In genomic region chr5:139294372-139295165, GRCh38 we compare ENCODE assay signal across 1 cellular context.
TF ChIP-seq lines count a peak whose summit lies in the region.

No MANE protein-coding gene starts in this region.

TF ChIP-seq in K562, 482 proteins besides CTCF, POLR2A, EP300 and RAD21 (continued from another document and continues in another):
- TF ChIP-seq RERE (CRISPR knock-in tag; IDR thresholded peaks at IDR 0.05; ENCODE audit: borderline replicate concordance) (no peak), KLF1 (tag; IDR thresholded peaks at IDR 0.05) (no peak), ZNF75A (CRISPR knock-in tag; IDR thresholded peaks at IDR 0.05) (no peak), TBP (optimal IDR thresholded peaks at IDR 0.05; ENCODE audit: low read depth, low read length) (no peak), SNIP1 (IDR thresholded peaks at IDR 0.05; ENCODE audit: low read depth) (no peak), CCAR2 (IDR thresholded peaks at IDR 0.05; ENCODE audit: low read depth, low read length) (no peak), MYBL2 (IDR thresholded peaks at IDR 0.05; ENCODE audit: low read depth) (peak; percentile 63), MYBL2 (CRISPR knock-in tag; IDR thresholded peaks at IDR 0.05; ENCODE audit: borderline replicate concordance) (no peak), IRF9 (tag; IDR thresholded peaks at IDR 0.05) (no peak), ZC3H8 (IDR thresholded peaks at IDR 0.05) (no peak), ZNF445 (CRISPR knock-in tag; IDR thresholded peaks at IDR 0.05; ENCODE audit: low read depth) (no peak), ZNF239 (CRISPR knock-in tag; IDR thresholded peaks at IDR 0.05) (no peak), KDM2B (CRISPR knock-in tag; IDR thresholded peaks at IDR 0.05) (no peak), ZSCAN32 (CRISPR knock-in tag; IDR thresholded peaks at IDR 0.05) (no peak), KAT7 (CRISPR knock-in tag; IDR thresholded peaks at IDR 0.05; ENCODE audit: borderline replicate concordance) (no peak), SNRNP70 (optimal IDR thresholded peaks at IDR 0.05; ENCODE audit: low read depth, low read length) (no peak), DEAF1 (CRISPR knock-in tag; IDR thresholded peaks at IDR 0.05) (0 out of 2 replicates have a peak, but pooled peaks have one; percentile 3), IFI16 (CRISPR knock-in tag; IDR thresholded peaks at IDR 0.05) (no peak), ZNF830 (CRISPR knock-in tag; IDR thresholded peaks at IDR 0.05) (no peak), YY1 (IDR thresholded peaks at IDR 0.05; ENCODE audit: borderline replicate concordance in 1 of 3, control insufficient read depth in 1 of 3, extremely low read depth in 1 of 3, insufficient read depth in 3 of 3, insufficient read length in 1 of 3, insufficient replicate concordance in 2 of 3, low read depth in 1 of 3, low read length in 2 of 3) (peak; percentile 58 to 90 (median 88)), ZNF197 (CRISPR knock-in tag; IDR thresholded peaks at IDR 0.05; ENCODE audit: low read depth) (no peak; the same call in 1 of the 2 replicates), FOXP1 (CRISPR knock-in tag; IDR thresholded peaks at IDR 0.05) (no peak), CXXC5 (CRISPR knock-in tag; IDR thresholded peaks at IDR 0.05) (peak; percentile 72), KAT2B (IDR thresholded peaks at IDR 0.05; ENCODE audit: low read depth, low read length) (no peak), BDP1 (IDR thresholded peaks at IDR 0.05; ENCODE audit: insufficient read depth, insufficient read length) (no peak), PML (IDR thresholded peaks at IDR 0.05; ENCODE audit: low read length) (peak; percentile 18; the same call in 1 of the 2 replicates), CREB1 (IDR thresholded peaks at IDR 0.05) (no peak), CREB1 (CRISPR knock-in tag; IDR thresholded peaks at IDR 0.05) (no peak), ZC3H11A (IDR thresholded peaks at IDR 0.05; ENCODE audit: low read depth, low read length) (no peak), ZNF57 (CRISPR knock-in tag; IDR thresholded peaks at IDR 0.05) (no peak), ZKSCAN1 (IDR thresholded peaks at IDR 0.05; ENCODE audit: low read depth, low read length) (no peak), COPS2 (conservative IDR thresholded peaks at IDR 0.05) (no peak), MBD2 (IDR thresholded peaks at IDR 0.05; ENCODE audit: borderline replicate concordance, low read depth) (no peak), SAFB (IDR thresholded peaks at IDR 0.05; ENCODE audit: borderline replicate concordance, low read depth, low read length) (no peak), XRCC4 (IDR thresholded peaks at IDR 0.05; ENCODE audit: extremely low read depth, insufficient read depth, insufficient read length) (no peak), NCOA6 (IDR thresholded peaks at IDR 0.05) (no peak; the same call in 1 of the 2 replicates), DIDO1 (tag; IDR thresholded peaks at IDR 0.05; ENCODE audit: low read depth) (no peak), IRF2 (CRISPR knock-in tag; IDR thresholded peaks at IDR 0.05) (no peak), NR1H2 (CRISPR knock-in tag; IDR thresholded peaks at IDR 0.05) (no peak), SOX6 (IDR thresholded peaks at IDR 0.05) (peak; percentile 61), CBFA2T3 (IDR thresholded peaks at IDR 0.05) (no peak), DDX20 (tag; IDR thresholded peaks at IDR 0.05; ENCODE audit: low read depth) (no peak), BRCA1 (IDR thresholded peaks at IDR 0.05) (no peak), BRCA1 (CRISPR knock-in tag; IDR thresholded peaks at IDR 0.05) (no peak), POLR2B (IDR thresholded peaks at IDR 0.05; ENCODE audit: low read depth, partially characterized antibody) (no peak), ATF6 (CRISPR knock-in tag; IDR thresholded peaks at IDR 0.05) (no peak), SLC30A9 (CRISPR knock-in tag; IDR thresholded peaks at IDR 0.05) (no peak), SP1 (CRISPR knock-in tag; IDR thresholded peaks at IDR 0.05) (peak; percentile 61), POLR2H (tag; IDR thresholded peaks at IDR 0.05; ENCODE audit: low read depth) (no peak)
- TF ChIP-seq, protein P1, sequence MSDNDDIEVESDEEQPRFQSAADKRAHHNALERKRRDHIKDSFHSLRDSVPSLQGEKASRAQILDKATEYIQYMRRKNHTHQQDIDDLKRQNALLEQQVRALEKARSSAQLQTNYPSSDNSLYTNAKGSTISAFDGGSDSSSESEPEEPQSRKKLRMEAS (CRISPR knock-in tag; IDR thresholded peaks at IDR 0.05) = no peak
- TF ChIP-seq, protein P2, sequence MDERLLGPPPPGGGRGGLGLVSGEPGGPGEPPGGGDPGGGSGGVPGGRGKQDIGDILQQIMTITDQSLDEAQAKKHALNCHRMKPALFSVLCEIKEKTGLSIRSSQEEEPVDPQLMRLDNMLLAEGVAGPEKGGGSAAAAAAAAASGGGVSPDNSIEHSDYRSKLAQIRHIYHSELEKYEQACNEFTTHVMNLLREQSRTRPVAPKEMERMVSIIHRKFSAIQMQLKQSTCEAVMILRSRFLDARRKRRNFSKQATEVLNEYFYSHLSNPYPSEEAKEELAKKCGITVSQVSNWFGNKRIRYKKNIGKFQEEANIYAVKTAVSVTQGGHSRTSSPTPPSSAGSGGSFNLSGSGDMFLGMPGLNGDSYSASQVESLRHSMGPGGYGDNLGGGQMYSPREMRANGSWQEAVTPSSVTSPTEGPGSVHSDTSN (CRISPR knock-in tag; IDR thresholded peaks at IDR 0.05; ENCODE audit: low read depth) = no peak
- TF ChIP-seq, protein P2 (tag; conservative IDR thresholded peaks at IDR 0.05; ENCODE audit: low read depth) = no peak
- TF ChIP-seq, protein P3, sequence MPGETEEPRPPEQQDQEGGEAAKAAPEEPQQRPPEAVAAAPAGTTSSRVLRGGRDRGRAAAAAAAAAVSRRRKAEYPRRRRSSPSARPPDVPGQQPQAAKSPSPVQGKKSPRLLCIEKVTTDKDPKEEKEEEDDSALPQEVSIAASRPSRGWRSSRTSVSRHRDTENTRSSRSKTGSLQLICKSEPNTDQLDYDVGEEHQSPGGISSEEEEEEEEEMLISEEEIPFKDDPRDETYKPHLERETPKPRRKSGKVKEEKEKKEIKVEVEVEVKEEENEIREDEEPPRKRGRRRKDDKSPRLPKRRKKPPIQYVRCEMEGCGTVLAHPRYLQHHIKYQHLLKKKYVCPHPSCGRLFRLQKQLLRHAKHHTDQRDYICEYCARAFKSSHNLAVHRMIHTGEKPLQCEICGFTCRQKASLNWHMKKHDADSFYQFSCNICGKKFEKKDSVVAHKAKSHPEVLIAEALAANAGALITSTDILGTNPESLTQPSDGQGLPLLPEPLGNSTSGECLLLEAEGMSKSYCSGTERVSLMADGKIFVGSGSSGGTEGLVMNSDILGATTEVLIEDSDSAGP (CRISPR knock-in tag; IDR thresholded peaks at IDR 0.05) = 0 out of 2 replicates have a peak, but pooled peaks have one; percentile 11
- TF ChIP-seq, protein P4, sequence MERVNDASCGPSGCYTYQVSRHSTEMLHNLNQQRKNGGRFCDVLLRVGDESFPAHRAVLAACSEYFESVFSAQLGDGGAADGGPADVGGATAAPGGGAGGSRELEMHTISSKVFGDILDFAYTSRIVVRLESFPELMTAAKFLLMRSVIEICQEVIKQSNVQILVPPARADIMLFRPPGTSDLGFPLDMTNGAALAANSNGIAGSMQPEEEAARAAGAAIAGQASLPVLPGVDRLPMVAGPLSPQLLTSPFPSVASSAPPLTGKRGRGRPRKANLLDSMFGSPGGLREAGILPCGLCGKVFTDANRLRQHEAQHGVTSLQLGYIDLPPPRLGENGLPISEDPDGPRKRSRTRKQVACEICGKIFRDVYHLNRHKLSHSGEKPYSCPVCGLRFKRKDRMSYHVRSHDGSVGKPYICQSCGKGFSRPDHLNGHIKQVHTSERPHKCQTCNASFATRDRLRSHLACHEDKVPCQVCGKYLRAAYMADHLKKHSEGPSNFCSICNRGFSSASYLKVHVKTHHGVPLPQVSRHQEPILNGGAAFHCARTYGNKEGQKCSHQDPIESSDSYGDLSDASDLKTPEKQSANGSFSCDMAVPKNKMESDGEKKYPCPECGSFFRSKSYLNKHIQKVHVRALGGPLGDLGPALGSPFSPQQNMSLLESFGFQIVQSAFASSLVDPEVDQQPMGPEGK (CRISPR knock-in tag; IDR thresholded peaks at IDR 0.05; ENCODE audit: borderline replicate concordance) = no peak
